In the genomic region with DNA sequence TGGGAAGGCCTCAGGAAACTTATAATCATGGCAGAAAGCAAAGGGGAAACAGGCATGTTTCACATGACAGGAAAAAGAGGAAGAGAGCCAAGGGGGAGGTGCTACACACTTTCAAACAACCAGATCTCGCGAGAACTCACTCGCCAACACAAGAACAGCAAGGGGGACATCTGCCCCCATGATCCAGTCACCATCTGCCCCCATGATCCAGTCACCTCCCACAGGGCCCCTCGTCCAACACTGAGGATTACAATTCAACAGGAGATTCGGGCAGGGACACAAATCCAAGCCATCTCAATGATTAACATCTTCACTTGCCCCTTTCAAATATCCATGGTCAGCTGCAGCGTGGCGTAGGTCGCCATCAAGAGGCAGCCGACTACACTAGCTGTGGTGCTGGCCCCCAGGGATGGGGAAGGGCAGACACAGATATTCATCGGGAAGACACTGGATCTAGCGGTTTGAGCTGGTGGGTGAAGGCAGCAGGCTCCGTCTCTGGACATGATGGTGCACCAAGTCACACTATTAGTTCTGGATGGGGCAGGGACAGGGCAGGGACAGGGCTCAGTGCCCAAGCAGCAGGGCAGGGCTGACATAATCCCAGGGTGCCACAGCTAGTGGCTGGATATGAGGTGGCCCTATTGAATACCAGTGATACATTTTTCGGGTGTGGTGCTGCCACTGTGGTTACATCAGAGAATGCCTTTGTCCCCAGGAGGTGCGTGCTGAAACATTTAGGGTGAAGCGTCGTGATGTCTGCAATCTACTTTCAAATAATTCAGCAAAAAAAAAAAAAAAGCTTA, we compare ENCODE assay signal across 12 cellular contexts. TPM values are rescaled to one million over a fixed set of nuclear protein-coding genes. Genes with fewer than 3 reads are reported as not detected.
DNase-seq lines count a peak whose midpoint lies in the region; ATAC-seq, FAIRE-seq and TF ChIP-seq lines count a peak whose summit lies in the region.
"Had no signal": no experiment of that assay in that cellular context is flagged by ENCODE, and none has a peak within 500 bp of the region (broad histone marks: within the 10 kb centered on the region; RNA-seq: fewer than 3 reads in every experiment).

No MANE protein-coding gene starts in this region.

- peak; percentile 46 for TF ChIP-seq CTCF in neural progenitor cell (IDR thresholded peaks at IDR 0.05)
- no peak for TF ChIP-seq CTCF in type B pancreatic cell (conservative IDR thresholded peaks at IDR 0.05)

- peaks cover 43% of the 10 kb centered on the region for H3F3A ChIP-seq in neural progenitor cell (ENCODE audit: low read depth)

- ATAC-seq in stimulated activated memory B cell treated with anti-CD40 and anti-IgM and Interleukin-4, amounts not matched to agents 10 μg/mL and 1 μg/mL and 100 μg/mL, for 72 hours: no peak
- ATAC-seq: activated CD4-positive, CD25-positive, alpha-beta regulatory T cell treated with anti-CD3 and anti-CD28 coated beads, Interleukin-2, amount 50 U/mL, for 24 hours had no signal

- H3K4me3 ChIP-seq in neural progenitor cell: peak overlapping the region; percentile 13
- H3K4me3 ChIP-seq: MG63, thoracic aorta had no signal

- peaks cover 3% of the 10 kb centered on the region for H3K27me3 Mint-ChIP-seq in neural progenitor cell (ENCODE audit: insufficient read depth, low read depth)
- H3K27me3 Mint-ChIP-seq in type B pancreatic cell: no peaks in the 10 kb centered on the region
- H3K27me3 Mint-ChIP-seq in activated T-cell treated with anti-CD3 and anti-CD28 coated beads, Interleukin-2, amount 50 U/mL, for 24 hours: peaks cover 9% of the 10 kb centered on the region
- no peaks in the 10 kb centered on the region for H3K27me3 Mint-ChIP-seq in stimulated activated memory B cell treated with anti-CD40 and anti-IgM and Interleukin-4, amounts not matched to agents 10 μg/mL and 1 μg/mL and 100 μg/mL, for 72 hours

- H3K27ac Mint-ChIP-seq in neural progenitor cell (no peak overlapping the region), type B pancreatic cell (no peak overlapping the region)
- H3K27ac Mint-ChIP-seq in activated T-cell treated with anti-CD3 and anti-CD28 coated beads, Interleukin-2, amount 50 U/mL, for 24 hours: no peak overlapping the region
- no peak overlapping the region for H3K27ac Mint-ChIP-seq in stimulated activated memory B cell treated with anti-CD40 and anti-IgM and Interleukin-4, amounts not matched to agents 10 μg/mL and 1 μg/mL and 100 μg/mL, for 72 hours

- peaks cover 2% of the 10 kb centered on the region for H3K36me3 Mint-ChIP-seq in neural progenitor cell
- no peaks in the 10 kb centered on the region for H3K36me3 Mint-ChIP-seq in type B pancreatic cell
- no peaks in the 10 kb centered on the region for H3K36me3 Mint-ChIP-seq in activated T-cell treated with anti-CD3 and anti-CD28 coated beads, Interleukin-2, amount 50 U/mL, for 24 hours (ENCODE audit: low read depth)
- no peaks in the 10 kb centered on the region for H3K36me3 Mint-ChIP-seq in stimulated activated memory B cell treated with anti-CD40 and anti-IgM and Interleukin-4, amounts not matched to agents 10 μg/mL and 1 μg/mL and 100 μg/mL, for 72 hours

- DNase-seq in ELR (ENCODE audit: low read depth) (peak; percentile 19), NCI-H2171 (lab: John Stamatoyannopoulos, UW) (peak; percentile 23), caudate nucleus (lab: John Stamatoyannopoulos, UW) (peak in 41 of 61 donors; percentile 15 to 83 (median 43)), neural progenitor cell (ENCODE audit: low spot score) (peak; percentile 65), type B pancreatic cell (ENCODE audit: extremely low spot score, unreplicated experiment) (no peak), frontal cortex (ENCODE audit: low spot score in 2 of 2) (no peak)
- no peak for DNase-seq in activated T-cell treated with anti-CD3 and anti-CD28 coated beads, Interleukin-2, amount 50 U/mL, for 24 hours
- DNase-seq: HCEC 1CT, MG63 had no signal

- no peak for FAIRE-seq in frontal cortex (lab: Jason Lieb, UNC)

- no peaks in the 10 kb centered on the region for H3K36me3 ChIP-seq in neural progenitor cell
- H3K36me3 ChIP-seq: MG63, thoracic aorta had no signal

- no peaks in the 10 kb centered on the region for H3K79me2 ChIP-seq in neural progenitor cell (ENCODE audit: low read depth)

- no peak overlapping the region for H3K4me3 Mint-ChIP-seq in neural progenitor cell
- no peak overlapping the region for H3K4me3 Mint-ChIP-seq in type B pancreatic cell
- no peak overlapping the region for H3K4me3 Mint-ChIP-seq in activated T-cell treated with anti-CD3 and anti-CD28 coated beads, Interleukin-2, amount 50 U/mL, for 24 hours
- no peak overlapping the region for H3K4me3 Mint-ChIP-seq in stimulated activated memory B cell treated with anti-CD40 and anti-IgM and Interleukin-4, amounts not matched to agents 10 μg/mL and 1 μg/mL and 100 μg/mL, for 72 hours

- no peaks in the 10 kb centered on the region for H3K27me3 ChIP-seq in neural progenitor cell
- H3K27me3 ChIP-seq: MG63 had no signal

- peak overlapping the region; percentile 68 for H3K4me2 ChIP-seq in neural progenitor cell

- H3K9me3 Mint-ChIP-seq in neural progenitor cell (peaks cover 15% of the 10 kb centered on the region), type B pancreatic cell (no peaks in the 10 kb centered on the region)
- H3K9me3 Mint-ChIP-seq in activated T-cell treated with anti-CD3 and anti-CD28 coated beads, Interleukin-2, amount 50 U/mL, for 24 hours: no peaks in the 10 kb centered on the region
- no peaks in the 10 kb centered on the region for H3K9me3 Mint-ChIP-seq in stimulated activated memory B cell treated with anti-CD40 and anti-IgM and Interleukin-4, amounts not matched to agents 10 μg/mL and 1 μg/mL and 100 μg/mL, for 72 hours

- no peak overlapping the region for H3K9ac ChIP-seq in neural progenitor cell

- H3K4me1 Mint-ChIP-seq in neural progenitor cell (peaks cover 16% of the 10 kb centered on the region), type B pancreatic cell (ENCODE audit: unreplicated experiment) (no peaks in the 10 kb centered on the region)
- H3K4me1 Mint-ChIP-seq in activated T-cell treated with anti-CD3 and anti-CD28 coated beads, Interleukin-2, amount 50 U/mL, for 24 hours (ENCODE audit: low read depth): no peaks in the 10 kb centered on the region
- no peaks in the 10 kb centered on the region for H3K4me1 Mint-ChIP-seq in stimulated activated memory B cell treated with anti-CD40 and anti-IgM and Interleukin-4, amounts not matched to agents 10 μg/mL and 1 μg/mL and 100 μg/mL, for 72 hours

- H3K27ac ChIP-seq in caudate nucleus (ENCODE audit: low read depth, low read length): peak overlapping the region; percentile 90
- H3K27ac ChIP-seq in neural progenitor cell: no peak overlapping the region
- H3K27ac ChIP-seq: thoracic aorta had no signal

- H4K20me1 ChIP-seq in neural progenitor cell (ENCODE audit: low read depth): no peaks in the 10 kb centered on the region

- H3K4me1 ChIP-seq in neural progenitor cell: peaks cover 35% of the 10 kb centered on the region

- peak overlapping the region; percentile 94 for H2AFZ ChIP-seq in neural progenitor cell (replicated peaks)

- no peaks in the 10 kb centered on the region for H3K9me3 ChIP-seq in neural progenitor cell (ENCODE audit: low read depth)
- H3K9me3 ChIP-seq: MG63, thoracic aorta had no signal

RNA-seq across cellular contexts. Expression of a gene that starts 31.6 kb away (rescaled TPM):
- total RNA-seq in neural progenitor cell (ENCODE audit: low replicate concordance): 362 and 762 TPM in 2 replicates
- 37.8 and 158 TPM in 2 replicates for total RNA-seq in type B pancreatic cell (ENCODE audit: low replicate concordance)
- total RNA-seq in frontal cortex: 5,262 TPM

RNA-seq across cellular contexts. Expression of a gene that starts 38.6 kb away (rescaled TPM):
- total RNA-seq in neural progenitor cell (ENCODE audit: low replicate concordance) (57.9 and 117 TPM in 2 replicates), type B pancreatic cell (ENCODE audit: low replicate concordance) (51.8 and 62.9 TPM in 2 replicates), frontal cortex (1,551 TPM)

Comparison
In these comparisons a context has a peak if more than half of its experiments do, and no peak if none do; other contexts are left out.
1. DNase-seq: peak in ELR (single experiment), NCI-H2171 (single experiment), caudate nucleus (41 of 61) and neural progenitor cell (single experiment); none in type B pancreatic cell (single experiment), frontal cortex (0 of 2) and activated T-cell treated with anti-CD3 and anti-CD28 coated beads, Interleukin-2, amount 50 U/mL, for 24 hours (single experiment).
2. RNA of a gene that starts 38.6 kb away (total RNA-seq): 1,551 TPM in frontal cortex (single experiment); 51.8 to 62.9 TPM in type B pancreatic cell and 57.9 to 117 TPM in neural progenitor cell; every median in the first group is over 10 times any median in the second.